8 cellular contexts compared by ENCODE assay signal in genomic region chr6:31900917-31901414, GRCh38. TPM values are rescaled to one million over a fixed set of nuclear protein-coding genes. Genes with fewer than 3 reads are reported as not detected.
DNase-seq lines count a peak whose midpoint lies in the region; ATAC-seq and TF ChIP-seq lines count a peak whose summit lies in the region.

No MANE protein-coding gene starts in this region.

- no peak overlapping the region for H2BK5ac ChIP-seq in trophoblast cell (ENCODE audit: low read depth, low read length, poor library complexity)

- H4K8ac ChIP-seq in trophoblast cell (ENCODE audit: low read depth, low read length), result peak overlapping the region; percentile 61

- no peaks in the 10 kb centered on the region for H4K20me1 ChIP-seq in fibroblast of lung (ENCODE audit: control insufficient read depth, extremely low read depth, insufficient read depth, low read length)

- H3K23ac ChIP-seq in trophoblast cell (ENCODE audit: low read length), result no peak overlapping the region

- no CpG with 5 or more reads among the region's 29 CpGs for WGBS in trophoblast cell (ENCODE audit: extremely low coverage, insufficient coverage, insufficient read length)

- no peak for TF ChIP-seq CTCF in fibroblast of lung (conservative IDR thresholded peaks at IDR 0.05 in 1 of 2, IDR thresholded peaks at IDR 0.05 in 1 of 2; ENCODE audit: low read depth in 1 of 2, low read length in 2 of 2)

- peaks cover 20% of the 10 kb centered on the region for H3K79me1 ChIP-seq in trophoblast cell (ENCODE audit: low read length)

- no peak overlapping the region for H2BK12ac ChIP-seq in trophoblast cell (ENCODE audit: low read length)

- peak overlapping the region; percentile 63 for H4K12ac ChIP-seq in trophoblast cell (ENCODE audit: low read depth, low read length)

- H3K4me3 ChIP-seq in SJCRH30, result peak overlapping the region; percentile 58
- H3K4me3 ChIP-seq in fibroblast of lung (replicated peaks in 1 of 4; ENCODE audit: control extremely low read depth in 1 of 4, insufficient read depth in 1 of 4, low read depth in 3 of 4, low read length in 4 of 4), result peak overlapping the region; percentile 41 to 68 (median 56)
- peak overlapping the region; percentile 76 for H3K4me3 ChIP-seq in trophoblast cell (ENCODE audit: low read depth, low read length)

- H4K91ac ChIP-seq in trophoblast cell (ENCODE audit: low read depth, low read length), result peak overlapping the region; percentile 77

- peak; percentile 48 for DNase-seq in G401 (ENCODE audit: low spot score)
- no peak for DNase-seq in SJCRH30
- no peak for DNase-seq in fibroblast of lung (ENCODE audit: low read depth in 2 of 2)
- peak; percentile 51 to 69 for DNase-seq in trophoblast cell
- no peak for DNase-seq in NCI-H524 (lab: John Stamatoyannopoulos, UW)
- no peak for DNase-seq in NCI-H2029 (lab: John Stamatoyannopoulos, UW)

- no peak overlapping the region for H3K4ac ChIP-seq in trophoblast cell (ENCODE audit: low read depth, low read length)

- H3K18ac ChIP-seq in trophoblast cell (ENCODE audit: low read length), result peak overlapping the region; percentile 52

- H2AFZ ChIP-seq in fibroblast of lung (ENCODE audit: low read length) (no peak overlapping the region), trophoblast cell (ENCODE audit: insufficient read depth, low read length, poor library complexity) (peak overlapping the region; percentile 59)

- H3K79me2 ChIP-seq in fibroblast of lung (ENCODE audit: control insufficient read depth, insufficient read depth, low read length) (peaks cover 9% of the 10 kb centered on the region), trophoblast cell (ENCODE audit: control insufficient read depth, insufficient read depth, low read length, poor library complexity) (peaks cover 7% of the 10 kb centered on the region)

- peak overlapping the region; percentile 63 for H3K14ac ChIP-seq in trophoblast cell (ENCODE audit: low read length)

- H2AK5ac ChIP-seq in trophoblast cell (ENCODE audit: low read length), result peak overlapping the region; percentile 83

- peaks cover 3% of the 10 kb centered on the region for H3K36me3 ChIP-seq in SJCRH30
- H3K36me3 ChIP-seq in fibroblast of lung (ENCODE audit: control insufficient read depth, insufficient read depth, low read length), result peaks cover 1% of the 10 kb centered on the region
- peaks cover 7 to 8% of the 10 kb centered on the region in 2 experiments for H3K36me3 ChIP-seq in trophoblast cell (ENCODE audit: control insufficient read depth in 1 of 2, insufficient read depth in 2 of 2, low read length in 2 of 2)

- H3K9ac ChIP-seq in fibroblast of lung (ENCODE audit: insufficient read depth, low read length) (peak overlapping the region; percentile 8), trophoblast cell (ENCODE audit: low read length) (no peak overlapping the region)

- H3K27me3 ChIP-seq in SJCRH30 (no peaks in the 10 kb centered on the region), fibroblast of lung (ENCODE audit: control insufficient read depth, insufficient read depth, low read length) (no peaks in the 10 kb centered on the region), trophoblast cell (ENCODE audit: insufficient read depth, low read length) (no peaks in the 10 kb centered on the region)

- H3K27ac ChIP-seq in SJCRH30, result no peak overlapping the region
- H3K27ac ChIP-seq in fibroblast of lung (ENCODE audit: insufficient read depth, low read length), result no peak overlapping the region
- peak overlapping the region; percentile 18 for H3K27ac ChIP-seq in trophoblast cell (ENCODE audit: low read depth, low read length)

- H2BK120ac ChIP-seq in trophoblast cell (ENCODE audit: insufficient read depth, low read length, poor library complexity), result peak overlapping the region; percentile 5

- H3K9me3 ChIP-seq in SJCRH30 (replicated peaks) (no peaks in the 10 kb centered on the region), fibroblast of lung (ENCODE audit: control insufficient read depth, insufficient read depth, low read depth, low read length) (no peaks in the 10 kb centered on the region), trophoblast cell (ENCODE audit: insufficient read depth, low read depth, low read length) (peaks cover 4% of the 10 kb centered on the region)

- H3K4me1 ChIP-seq in SJCRH30, result no peaks in the 10 kb centered on the region
- peaks cover 12% of the 10 kb centered on the region for H3K4me1 ChIP-seq in fibroblast of lung (ENCODE audit: control insufficient read depth, extremely low read depth, insufficient read depth, low read length)
- H3K4me1 ChIP-seq in trophoblast cell (ENCODE audit: control insufficient read depth in 1 of 2, insufficient read depth in 2 of 2, low read length in 2 of 2), result peaks cover 15 to 17% of the 10 kb centered on the region in 2 experiments

- in situ Hi-C loops in G401 (cut with HindIII; ENCODE audit: low sequenced_read_pairs), result no loop called here

- H3K4me2 ChIP-seq in fibroblast of lung (ENCODE audit: extremely low read depth, insufficient read depth, low read length) (peak overlapping the region; percentile 69), trophoblast cell (ENCODE audit: low read length) (peak overlapping the region; percentile 78)

- ATAC-seq in GM21360 (IDR thresholded peaks at IDR 0.05; ENCODE audit: unreplicated experiment) (no peak), GM21825 (IDR thresholded peaks at IDR 0.05; ENCODE audit: unreplicated experiment) (no peak)

RNA-seq across cellular contexts. Expression of gene ZBTB12, which starts 0.9 kb away (rescaled TPM):
- total RNA-seq in G401 (2014; rRNA removed; shearing (Covaris generic)), result 20.0 and 22.3 TPM in 2 replicates
- total RNA-seq in SJCRH30 (2014; rRNA removed; shearing (Covaris generic)), result 4.8 and 5.4 TPM in 2 replicates
- total RNA-seq in fibroblast of lung, result 9.5 and 13.2 TPM in 2 replicates
- polyA plus RNA-seq in fibroblast of lung, result 1.2 and 1.6 TPM in 2 replicates
- polyA plus RNA-seq in fibroblast of lung (2012), result 4.9 and 7.4 TPM in 2 replicates
- polyA minus RNA-seq in fibroblast of lung (ENCODE audit: low replicate concordance), result 3.6 and 4.0 TPM in 2 replicates
- 3.4 and 4.2 TPM in 2 replicates for polyA plus RNA-seq in trophoblast cell (2013)

RNA-seq across cellular contexts. Expression of gene EHMT2, which starts 3.5 kb away (rescaled TPM):
- 57.7 and 95.3 TPM in 2 replicates for total RNA-seq in G401 (2014; rRNA removed; shearing (Covaris generic))
- 42.1 and 48.4 TPM in 2 replicates for total RNA-seq in SJCRH30 (2014; rRNA removed; shearing (Covaris generic))
- total RNA-seq in fibroblast of lung, result 60.1 and 63.7 TPM in 2 replicates
- polyA plus RNA-seq in fibroblast of lung, result 22.0 and 37.3 TPM in 2 replicates
- 24.5 and 43.3 TPM in 2 replicates for polyA plus RNA-seq in fibroblast of lung (2012)
- 127 and 144 TPM in 2 replicates for polyA minus RNA-seq in fibroblast of lung (ENCODE audit: low replicate concordance)
- polyA plus RNA-seq in trophoblast cell (2013), result 39.4 and 40.1 TPM in 2 replicates

RNA-seq across cellular contexts. Expression of gene SLC44A4, which starts 22.2 kb away (rescaled TPM):
- 0.18 and 0.41 TPM in 2 replicates for total RNA-seq in G401 (2014; rRNA removed; shearing (Covaris generic))
- 0.12 TPM in 1 of 2 replicates, not detected in the other for total RNA-seq in SJCRH30 (2014; rRNA removed; shearing (Covaris generic))
- total RNA-seq in fibroblast of lung, result not detected in 2 replicates
- polyA plus RNA-seq in fibroblast of lung, result 0.02 TPM in 1 of 2 replicates, not detected in the other
- 0.05 TPM in 1 of 2 replicates, not detected in the other for polyA plus RNA-seq in fibroblast of lung (2012)
- polyA minus RNA-seq in fibroblast of lung (ENCODE audit: low replicate concordance), result not detected in 2 replicates
- 0.08 and 0.12 TPM in 2 replicates for polyA plus RNA-seq in trophoblast cell (2013)

RNA-seq across cellular contexts. Expression of gene C2, which starts 26.6 kb away (rescaled TPM):
- total RNA-seq in G401 (2014; rRNA removed; shearing (Covaris generic)), result 0.98 and 3.7 TPM in 2 replicates
- total RNA-seq in SJCRH30 (2014; rRNA removed; shearing (Covaris generic)), result 1.2 and 1.5 TPM in 2 replicates
- total RNA-seq in fibroblast of lung, result 16.8 and 27.2 TPM in 2 replicates
- polyA plus RNA-seq in fibroblast of lung, result 2.1 and 7.6 TPM in 2 replicates
- polyA plus RNA-seq in fibroblast of lung (2012), result 3.1 and 8.0 TPM in 2 replicates
- 12.0 and 19.8 TPM in 2 replicates for polyA minus RNA-seq in fibroblast of lung (ENCODE audit: low replicate concordance)
- polyA plus RNA-seq in trophoblast cell (2013), result 0.78 and 0.92 TPM in 2 replicates

RNA-seq across cellular contexts. Expression of gene NEU1, which starts 38.3 kb away (rescaled TPM):
- total RNA-seq in G401 (2014; rRNA removed; shearing (Covaris generic)), result 212 and 231 TPM in 2 replicates
- total RNA-seq in SJCRH30 (2014; rRNA removed; shearing (Covaris generic)), result 21.2 and 23.3 TPM in 2 replicates
- total RNA-seq in fibroblast of lung, result 100 and 109 TPM in 2 replicates
- polyA plus RNA-seq in fibroblast of lung, result 51.2 and 66.4 TPM in 2 replicates
- polyA plus RNA-seq in fibroblast of lung (2012), result 38.4 and 54.0 TPM in 2 replicates
- polyA minus RNA-seq in fibroblast of lung (ENCODE audit: low replicate concordance), result 57.9 and 92.3 TPM in 2 replicates
- polyA plus RNA-seq in trophoblast cell (2013), result 104 and 109 TPM in 2 replicates

Comparison
In these comparisons a context has a peak if more than half of its experiments do, and no peak if none do; other contexts are left out.
1. DNase-seq: peak in G401 (single experiment) and trophoblast cell (2 of 2); none in SJCRH30 (0 of 2), fibroblast of lung (0 of 2), NCI-H524 (0 of 2) and NCI-H2029 (single experiment).
2. Peak in every context shown above with its lines, with median percentiles within 50 percentile points of each other: H3K4me3 ChIP-seq.